Comparison of ENCODE assay signal across 28 cellular contexts in the genomic region with DNA sequence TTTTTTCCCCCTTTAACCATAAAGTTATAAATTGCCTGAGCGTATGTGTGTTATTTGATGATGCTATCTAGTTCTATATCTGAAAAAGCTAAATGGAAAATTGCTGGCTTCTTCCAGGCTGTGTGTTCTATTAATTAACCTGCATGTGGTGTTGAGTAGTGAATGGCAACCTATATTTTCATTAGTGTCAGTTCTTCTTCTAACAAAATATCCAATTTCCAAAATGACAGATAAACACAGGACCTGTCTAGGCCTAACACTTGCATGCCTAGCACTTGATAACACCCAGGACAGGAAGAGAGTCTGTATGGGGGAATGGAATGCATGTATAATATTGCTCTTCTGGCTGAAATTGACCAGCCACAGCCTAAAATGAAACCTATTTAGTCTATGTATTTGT.
"Had no signal": no experiment of that assay in that cellular context is flagged by ENCODE, and none has a peak within 500 bp of the region (broad histone marks: within the 10 kb centered on the region; RNA-seq: fewer than 3 reads in every experiment).

No MANE protein-coding gene starts in this region.

- H3K36me3 ChIP-seq: SJSA1 had no signal

- ATAC-seq: activated CD4-positive, alpha-beta T cell treated with anti-CD3 and anti-CD28 coated beads for 36 hours; activated CD4-positive, CD25-positive, alpha-beta regulatory T cell treated with anti-CD3 and anti-CD28 coated beads, Interleukin-2, amount 50 U/mL, for 24 hours; activated CD8-positive, alpha-beta memory T cell treated with anti-CD3 and anti-CD28 coated beads, Interleukin-2, amount 10 ng/mL, durations not matched to agents 7 days and 5 days; activated T-cell treated with anti-CD3 and anti-CD28 coated beads, Interleukin-2, amount 50 U/mL, for 72 hours; activated T-helper 17 cell treated with anti-CD3 and anti-CD28 coated beads, Interleukin-2, amount 50 U/mL, for 72 hours; K562; PC-3; WTC11 had no signal

- H3K4me3 ChIP-seq: adrenal gland, K562, Peyer's patch, SJSA1 had no signal

- H3K4me1 ChIP-seq: Peyer's patch, SJSA1 had no signal

- H3K27ac ChIP-seq: adrenal gland, Peyer's patch, SJSA1 had no signal

- H3K9me3 ChIP-seq: adrenal gland, Peyer's patch, SJSA1 had no signal

- H3K27me3 ChIP-seq: adrenal gland, Peyer's patch, SJSA1 had no signal

- DNase-seq: activated CD4-positive, alpha-beta memory T cell treated with anti-CD3 and anti-CD28 coated beads, Interleukin-2, amount 10 ng/mL, durations not matched to agents 7 days and 5 days; activated CD4-positive, alpha-beta T cell treated with anti-CD3 and anti-CD28 coated beads for 36 hours; activated CD8-positive, alpha-beta memory T cell treated with anti-CD3 and anti-CD28 coated beads for 24 hours; activated CD8-positive, alpha-beta memory T cell treated with anti-CD3 and anti-CD28 coated beads, Interleukin-2, amount 10 ng/mL, durations not matched to agents 7 days and 5 days; activated CD8-positive, alpha-beta memory T cell treated with anti-CD3 and anti-CD28 coated beads, Interleukin-2, amount 50 U/mL, for 48 hours; activated effector memory CD4-positive, alpha-beta T cell treated with anti-CD3 and anti-CD28 coated beads, Interleukin-2, amount 50 U/mL, for 16 hours; activated naive CD4-positive, alpha-beta T cell; activated naive CD4-positive, alpha-beta T cell treated with anti-CD3 and anti-CD28 coated beads, Interleukin-2, amount 50 U/mL, for 16 hours; activated naive CD8-positive, alpha-beta T cell treated with anti-CD3 and anti-CD28 coated beads for 36 hours; activated T-cell treated with anti-CD3 and anti-CD28 coated beads, Interleukin-2, amount 50 U/mL, for 72 hours; adrenal gland; NCI-H1092 treated with DMSO at 0.1 percent for 48 hours; NCI-H1694; NCI-H1930; NCI-H2227 treated with DMSO at 0.1 percent for 48 hours; NCI-H446; NCI-H510A treated with DMSO at 0.1 percent for 48 hours; NCI-H526 treated with DMSO at 0.1 percent for 48 hours; PC-3; Peyer's patch; RPMI8226; SHP77 treated with DMSO at 0.1 percent for 48 hours; T1000 had no signal
